Comparison of ENCODE assay signal across 29 cellular contexts in genomic region chr17:71516149-71516548, GRCh38.
DNase-seq lines count a peak whose midpoint lies in the region; ATAC-seq lines count a peak whose summit lies in the region.
"Had no signal": no experiment of that assay in that cellular context is flagged by ENCODE, and none has a peak within 500 bp of the region (broad histone marks: within the 10 kb centered on the region; RNA-seq: fewer than 3 reads in every experiment).

No MANE protein-coding gene starts in this region.

- intact Hi-C loops in right cardiac atrium (cut with DNase I) = no loop called here
- intact Hi-C loops in sciatic nerve (cut with DNase I) = no loop called here

- WGBS in right cardiac atrium = 54% methylated on average over 6 of the region's 6 CpGs

- H3K27ac ChIP-seq in right cardiac atrium (ENCODE audit: low read length) = no peak overlapping the region
- H3K27ac ChIP-seq: esophagus muscularis mucosa, left ventricle myocardium inferior, psoas muscle, RWPE1, SK-N-MC, WERI-Rb-1 had no signal

- peak; percentile 5 for DNase-seq in NCI-H2029 (lab: John Stamatoyannopoulos, UW)
- DNase-seq in NCI-H2029 treated with DMSO at 0.1 percent for 48 hours (lab: John Stamatoyannopoulos, UW) = no peak
- DNase-seq in NCI-H1436 treated with DMSO at 0.1 percent for 48 hours (lab: John Stamatoyannopoulos, UW) = peak; percentile 89
- DNase-seq in NCI-H526 (lab: John Stamatoyannopoulos, UW) = peak; percentile 31 to 56
- peak; percentile 81 for DNase-seq in left kidney (ENCODE audit: low read depth, low spot score)
- DNase-seq in right cardiac atrium = no peak
- no peak for DNase-seq in sciatic nerve (ENCODE audit: low spot score)
- no peak for DNase-seq in activated CD4-positive, alpha-beta T cell treated with anti-CD3 and anti-CD28 coated beads for 1 hour
- DNase-seq: activated CD4-positive, alpha-beta T cell treated with anti-CD3 and anti-CD28 coated beads, Interleukin-2, amount 50 U/mL, for 1 hour; activated CD8-positive, alpha-beta memory T cell treated with anti-CD3 and anti-CD28 coated beads, Interleukin-2, amount 10 ng/mL, durations not matched to agents 7 days and 5 days; activated naive CD4-positive, alpha-beta T cell treated with anti-CD3 and anti-CD28 coated beads for 36 hours; activated T-cell treated with anti-CD3 and anti-CD28 coated beads, Interleukin-2, amount 50 U/mL, for 72 hours; AML-193; amniotic stem cell; CD8-positive, alpha-beta T cell; DND-41; effector memory CD4-positive, alpha-beta T cell; foreskin melanocyte; GOT3; Karpas-422; left ventricle myocardium inferior; naive B cell; nucleus accumbens; psoas muscle; trophoblast cell; WERI-Rb-1 had no signal

- no peaks in the 10 kb centered on the region for H3K9me3 ChIP-seq in right cardiac atrium (ENCODE audit: control insufficient read depth, low read length)
- H3K9me3 ChIP-seq: esophagus muscularis mucosa, psoas muscle had no signal

- H3K27me3 ChIP-seq in right cardiac atrium (ENCODE audit: control insufficient read depth, insufficient read depth) = no peaks in the 10 kb centered on the region
- H3K27me3 ChIP-seq: esophagus muscularis mucosa had no signal

- no peaks in the 10 kb centered on the region for H3K4me1 ChIP-seq in right cardiac atrium (ENCODE audit: control insufficient read depth, insufficient read depth, low read length)
- H3K4me1 ChIP-seq: esophagus muscularis mucosa, left ventricle myocardium inferior, psoas muscle had no signal

- no peak overlapping the region for H3K4me3 ChIP-seq in right cardiac atrium (ENCODE audit: low read length)
- H3K4me3 ChIP-seq: esophagus muscularis mucosa, left ventricle myocardium inferior, psoas muscle, SK-N-MC had no signal

- no peak for ATAC-seq in right cardiac atrium
- no peak for ATAC-seq in sciatic nerve
- ATAC-seq: activated CD8-positive, alpha-beta memory T cell treated with anti-CD3 and anti-CD28 coated beads, Interleukin-2, amount 10 ng/mL, durations not matched to agents 7 days and 5 days; activated T-cell treated with anti-CD3 and anti-CD28 coated beads, Interleukin-2, amount 50 U/mL, for 72 hours; CD8-positive, alpha-beta T cell; psoas muscle had no signal

Comparison
In these comparisons a context has a peak if more than half of its experiments do, and no peak if none do; other contexts are left out.
1. DNase-seq: peak in NCI-H2029 (single experiment), NCI-H1436 treated with DMSO at 0.1 percent for 48 hours (single experiment), NCI-H526 (2 of 2) and left kidney (single experiment); none in NCI-H2029 treated with DMSO at 0.1 percent for 48 hours (single experiment), right cardiac atrium (0 of 3), sciatic nerve (single experiment) and activated CD4-positive, alpha-beta T cell treated with anti-CD3 and anti-CD28 coated beads for 1 hour (single experiment).